In the genomic region with DNA sequence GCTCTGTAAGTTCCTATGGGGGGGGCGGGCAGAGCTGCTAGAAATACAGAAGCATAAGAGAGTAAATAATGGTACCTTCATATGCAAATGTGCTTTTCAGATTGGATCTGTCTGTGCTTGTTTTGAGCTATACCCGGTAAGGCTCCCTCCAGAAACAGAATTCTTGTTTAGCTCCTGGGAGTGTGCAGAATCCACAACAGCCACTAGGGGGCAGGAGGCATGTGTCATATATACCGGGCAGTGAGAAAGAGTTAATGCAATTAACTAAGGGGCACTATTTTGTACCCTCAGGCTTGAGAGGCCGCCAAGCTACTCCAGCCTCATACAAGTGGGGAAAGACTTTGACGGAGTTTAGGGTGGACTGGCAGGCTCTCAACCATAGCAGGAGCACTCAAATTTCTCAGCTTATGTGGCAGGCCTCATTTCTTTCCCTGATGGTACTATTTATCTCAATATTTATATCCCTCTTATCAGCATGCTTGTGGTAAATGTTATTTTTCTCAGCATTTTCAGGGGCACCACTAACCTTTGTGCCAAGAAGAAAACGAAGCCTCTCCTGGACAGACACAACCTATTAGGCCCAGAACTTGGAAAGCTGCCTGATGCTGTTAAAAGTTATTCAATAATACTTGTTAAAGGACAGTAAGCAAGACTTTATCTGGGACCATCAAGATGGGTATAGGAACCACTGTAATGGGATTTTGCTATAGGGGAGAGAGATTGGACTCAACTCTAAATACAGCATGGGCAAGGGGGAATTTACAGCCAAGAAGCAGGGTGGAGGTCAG, we compare ENCODE assay signal across 8 cellular contexts. TPM values are rescaled to one million over a fixed set of nuclear protein-coding genes. Genes with fewer than 3 reads are reported as not detected.
A peak's percentile ranks its signal among the peaks of the same experiment; 100 is the strongest.
DNase-seq lines count a peak whose midpoint lies in the region; ATAC-seq and TF ChIP-seq lines count a peak whose summit lies in the region.

No MANE protein-coding gene starts in this region.

- no peaks in the 10 kb centered on the region for H3K9me3 Mint-ChIP-seq in activated CD4-positive, alpha-beta T cell treated with anti-CD3 and anti-CD28 coated beads, Interleukin-2, amount 10 ng/mL, durations not matched to agents 24 days and 14 days

- H3K36me3 ChIP-seq in lung (ENCODE audit: control insufficient read depth in 2 of 2, insufficient read depth in 2 of 2, low read length in 2 of 2), result no peaks in the 10 kb centered on the region

- H3K9me3 ChIP-seq in lung (ENCODE audit: control insufficient read depth in 2 of 2, insufficient read depth in 1 of 2, low read length in 1 of 2), result no peaks in the 10 kb centered on the region

- H3K4me3 Mint-ChIP-seq in activated CD4-positive, alpha-beta T cell treated with anti-CD3 and anti-CD28 coated beads, Interleukin-2, amount 10 ng/mL, durations not matched to agents 24 days and 14 days, result no peak overlapping the region

- intact Hi-C loops in activated CD4-positive, alpha-beta T cell treated with anti-CD3 and anti-CD28 coated beads, Interleukin-2, amount 10 ng/mL, durations not matched to agents 24 days and 14 days (cut with micrococcal nuclease), result loop anchor here (1.0 to 10.0 kb wide), 2 partner anchors 51 to 157 kb away; partner anchors contain the start of gene TRPV2

- no peak overlapping the region for H3K27ac ChIP-seq in lung (ENCODE audit: low read depth in 1 of 2, low read length in 1 of 2)

- no peaks in the 10 kb centered on the region for H3K27me3 ChIP-seq in lung (ENCODE audit: control insufficient read depth, insufficient read depth)

- H3K27me3 Mint-ChIP-seq in activated CD4-positive, alpha-beta T cell treated with anti-CD3 and anti-CD28 coated beads, Interleukin-2, amount 10 ng/mL, durations not matched to agents 24 days and 14 days, result no peaks in the 10 kb centered on the region

- peak; percentile 83 for ATAC-seq in HG03103 (IDR thresholded peaks at IDR 0.05; ENCODE audit: low read depth, unreplicated experiment)
- peak; percentile 72 for ATAC-seq in lung (ENCODE audit: insufficient read depth, low FRiP score)
- ATAC-seq in GM19467 (IDR thresholded peaks at IDR 0.05; ENCODE audit: unreplicated experiment), result no peak

- H3K36me3 Mint-ChIP-seq in activated CD4-positive, alpha-beta T cell treated with anti-CD3 and anti-CD28 coated beads, Interleukin-2, amount 10 ng/mL, durations not matched to agents 24 days and 14 days (ENCODE audit: low read depth), result no peaks in the 10 kb centered on the region

- DNase-seq in NCI-H526 treated with DMSO at 0.1 percent for 48 hours (lab: John Stamatoyannopoulos, UW) (peak; percentile 83), dermis blood vessel endothelial cell (peak; percentile 88), lung (ENCODE audit: low spot score) (peak; percentile 77)
- DNase-seq in activated CD4-positive, alpha-beta T cell treated with anti-CD3 and anti-CD28 coated beads, Interleukin-2, amount 10 ng/mL, durations not matched to agents 24 days and 14 days, result peak; percentile 92
- peak; percentile 28 to 62 for DNase-seq in stimulated activated CD8-positive, alpha-beta memory T cell treated with anti-CD3 and anti-CD28 coated beads, Interleukin-15, amount 100 ng/mL, for 4 hours (ENCODE audit: low read depth in 2 of 2)

- H3K4me3 ChIP-seq in lung, result no peak overlapping the region

- H3K4me1 ChIP-seq in lung (ENCODE audit: control insufficient read depth in 2 of 2, insufficient read depth in 2 of 2, low read length in 2 of 2), result peaks cover 0 to 1% of the 10 kb centered on the region in 2 donors

- peak; percentile 85 for TF ChIP-seq CTCF in GM12874 (IDR thresholded peaks at IDR 0.05; ENCODE audit: insufficient read depth, low read depth, low read length)
- peak; percentile 84 for TF ChIP-seq CTCF in lung (IDR thresholded peaks at IDR 0.05; ENCODE audit: control extremely low read depth, extremely low read depth)

- 11 to 17% methylated on average over 6 of the region's 6 CpGs for WGBS in lung, 2 donors

- no peak overlapping the region for H3K27ac Mint-ChIP-seq in activated CD4-positive, alpha-beta T cell treated with anti-CD3 and anti-CD28 coated beads, Interleukin-2, amount 10 ng/mL, durations not matched to agents 24 days and 14 days

- H3K4me1 Mint-ChIP-seq in activated CD4-positive, alpha-beta T cell treated with anti-CD3 and anti-CD28 coated beads, Interleukin-2, amount 10 ng/mL, durations not matched to agents 24 days and 14 days, result no peaks in the 10 kb centered on the region

RNA-seq across cellular contexts. Expression of gene CENPV, which starts 10.7 kb away (rescaled TPM):
- total RNA-seq in activated CD4-positive, alpha-beta T cell treated with anti-CD3 and anti-CD28 coated beads, Interleukin-2, amount 10 ng/mL, durations not matched to agents 24 days and 14 days, result 52.8 and 53.0 TPM in 2 replicates
- total RNA-seq in dermis blood vessel endothelial cell, result 8.2 and 14.1 TPM in 2 replicates
- 10 to 100 TPM; 13.9 to 16.8 TPM for total RNA-seq in lung
- 10 to 100 TPM; 10.1 to 15.1 TPM for polyA plus RNA-seq in lung

RNA-seq across cellular contexts. Expression of gene UBB, which starts 16.9 kb away (rescaled TPM):
- total RNA-seq in activated CD4-positive, alpha-beta T cell treated with anti-CD3 and anti-CD28 coated beads, Interleukin-2, amount 10 ng/mL, durations not matched to agents 24 days and 14 days, result 1,973 and 2,004 TPM in 2 replicates
- total RNA-seq in dermis blood vessel endothelial cell (1,676 and 1,882 TPM in 2 replicates), lung (1,000 to 10,000 TPM; 1,313 to 1,870 TPM)
- 1,000 to 10,000 TPM in 1 of 2 donors, 100 to 1,000 TPM in 1; 602 to 1,175 TPM for polyA plus RNA-seq in lung

RNA-seq across cellular contexts. Expression of gene TRPV2, which starts 51.4 kb away (rescaled TPM):
- 29.6 and 38.7 TPM in 2 replicates for total RNA-seq in activated CD4-positive, alpha-beta T cell treated with anti-CD3 and anti-CD28 coated beads, Interleukin-2, amount 10 ng/mL, durations not matched to agents 24 days and 14 days
- 40.0 and 48.8 TPM in 2 replicates for total RNA-seq in dermis blood vessel endothelial cell
- 100 to 1,000 TPM in 1 of 2 donors, 10 to 100 TPM in 1; 12.6 to 105 TPM for total RNA-seq in lung
- polyA plus RNA-seq in lung, result 10 to 100 TPM; 45.1 to 46.3 TPM
